In genomic region chr6:84504025-84504424, GRCh38 we compare ENCODE assay signal across 9 cellular contexts.
"Had no signal": no experiment of that assay in that cellular context is flagged by ENCODE, and none has a peak within 500 bp of the region (broad histone marks: within the 10 kb centered on the region; RNA-seq: fewer than 3 reads in every experiment).

No MANE protein-coding gene starts in this region.

- DNase-seq: GM23248, GOT3, H7, H9, HCEC 1CT, HFFc6 had no signal

- H3K9me3 ChIP-seq: HAP-1 had no signal

- H3K9ac ChIP-seq: GM23248 had no signal

- H2AFZ ChIP-seq: GM23248, GM23338 had no signal

- H3K27ac ChIP-seq: GM23248 had no signal

- ATAC-seq: GM23338, HCT116 had no signal

- H3K4me2 ChIP-seq: GM23338 had no signal

- H3K4me1 ChIP-seq: HAP-1 had no signal

- H3K36me3 ChIP-seq: HAP-1 had no signal

- H3K4me3 ChIP-seq: GM23248, GM23338, HAP-1 had no signal
